Comparison of ENCODE assay signal across 1 cellular context in the genomic region with DNA sequence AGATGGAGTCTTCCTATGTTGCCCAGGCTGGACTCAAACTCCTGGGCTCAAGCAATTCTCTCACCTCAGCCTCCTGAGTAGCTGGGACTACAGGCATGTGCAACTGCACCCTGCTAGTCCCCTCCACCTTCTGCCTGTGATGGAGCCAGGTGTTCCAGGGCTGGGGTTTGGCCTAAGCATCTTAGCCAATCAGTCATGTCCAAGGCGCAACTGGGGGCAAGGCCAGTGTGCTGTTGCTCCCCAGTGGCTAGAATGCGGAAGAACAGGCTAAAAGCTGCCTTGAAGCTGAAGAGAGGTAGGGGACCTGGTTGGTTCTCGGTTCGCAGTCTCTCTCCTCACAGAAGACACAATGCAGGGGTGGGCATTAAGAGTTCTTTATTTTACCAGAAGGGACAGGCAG.
TF ChIP-seq lines count a peak whose summit lies in the region.

No MANE protein-coding gene starts in this region.

TF ChIP-seq in K562, 482 proteins besides CTCF, POLR2A, EP300 and RAD21 (continued from another document and continues in another):
- TF ChIP-seq, protein P1, sequence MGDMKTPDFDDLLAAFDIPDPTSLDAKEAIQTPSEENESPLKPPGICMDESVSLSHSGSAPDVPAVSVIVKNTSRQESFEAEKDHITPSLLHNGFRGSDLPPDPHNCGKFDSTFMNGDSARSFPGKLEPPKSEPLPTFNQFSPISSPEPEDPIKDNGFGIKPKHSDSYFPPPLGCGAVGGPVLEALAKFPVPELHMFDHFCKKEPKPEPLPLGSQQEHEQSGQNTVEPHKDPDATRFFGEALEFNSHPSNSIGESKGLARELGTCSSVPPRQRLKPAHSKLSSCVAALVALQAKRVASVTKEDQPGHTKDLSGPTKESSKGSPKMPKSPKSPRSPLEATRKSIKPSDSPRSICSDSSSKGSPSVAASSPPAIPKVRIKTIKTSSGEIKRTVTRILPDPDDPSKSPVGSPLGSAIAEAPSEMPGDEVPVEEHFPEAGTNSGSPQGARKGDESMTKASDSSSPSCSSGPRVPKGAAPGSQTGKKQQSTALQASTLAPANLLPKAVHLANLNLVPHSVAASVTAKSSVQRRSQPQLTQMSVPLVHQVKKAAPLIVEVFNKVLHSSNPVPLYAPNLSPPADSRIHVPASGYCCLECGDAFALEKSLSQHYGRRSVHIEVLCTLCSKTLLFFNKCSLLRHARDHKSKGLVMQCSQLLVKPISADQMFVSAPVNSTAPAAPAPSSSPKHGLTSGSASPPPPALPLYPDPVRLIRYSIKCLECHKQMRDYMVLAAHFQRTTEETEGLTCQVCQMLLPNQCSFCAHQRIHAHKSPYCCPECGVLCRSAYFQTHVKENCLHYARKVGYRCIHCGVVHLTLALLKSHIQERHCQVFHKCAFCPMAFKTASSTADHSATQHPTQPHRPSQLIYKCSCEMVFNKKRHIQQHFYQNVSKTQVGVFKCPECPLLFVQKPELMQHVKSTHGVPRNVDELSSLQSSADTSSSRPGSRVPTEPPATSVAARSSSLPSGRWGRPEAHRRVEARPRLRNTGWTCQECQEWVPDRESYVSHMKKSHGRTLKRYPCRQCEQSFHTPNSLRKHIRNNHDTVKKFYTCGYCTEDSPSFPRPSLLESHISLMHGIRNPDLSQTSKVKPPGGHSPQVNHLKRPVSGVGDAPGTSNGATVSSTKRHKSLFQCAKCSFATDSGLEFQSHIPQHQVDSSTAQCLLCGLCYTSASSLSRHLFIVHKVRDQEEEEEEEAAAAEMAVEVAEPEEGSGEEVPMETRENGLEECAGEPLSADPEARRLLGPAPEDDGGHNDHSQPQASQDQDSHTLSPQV (IDR thresholded peaks at IDR 0.05) = 0 out of 2 replicates have a peak, but pooled peaks have one; percentile 34
- TF ChIP-seq, protein P2, sequence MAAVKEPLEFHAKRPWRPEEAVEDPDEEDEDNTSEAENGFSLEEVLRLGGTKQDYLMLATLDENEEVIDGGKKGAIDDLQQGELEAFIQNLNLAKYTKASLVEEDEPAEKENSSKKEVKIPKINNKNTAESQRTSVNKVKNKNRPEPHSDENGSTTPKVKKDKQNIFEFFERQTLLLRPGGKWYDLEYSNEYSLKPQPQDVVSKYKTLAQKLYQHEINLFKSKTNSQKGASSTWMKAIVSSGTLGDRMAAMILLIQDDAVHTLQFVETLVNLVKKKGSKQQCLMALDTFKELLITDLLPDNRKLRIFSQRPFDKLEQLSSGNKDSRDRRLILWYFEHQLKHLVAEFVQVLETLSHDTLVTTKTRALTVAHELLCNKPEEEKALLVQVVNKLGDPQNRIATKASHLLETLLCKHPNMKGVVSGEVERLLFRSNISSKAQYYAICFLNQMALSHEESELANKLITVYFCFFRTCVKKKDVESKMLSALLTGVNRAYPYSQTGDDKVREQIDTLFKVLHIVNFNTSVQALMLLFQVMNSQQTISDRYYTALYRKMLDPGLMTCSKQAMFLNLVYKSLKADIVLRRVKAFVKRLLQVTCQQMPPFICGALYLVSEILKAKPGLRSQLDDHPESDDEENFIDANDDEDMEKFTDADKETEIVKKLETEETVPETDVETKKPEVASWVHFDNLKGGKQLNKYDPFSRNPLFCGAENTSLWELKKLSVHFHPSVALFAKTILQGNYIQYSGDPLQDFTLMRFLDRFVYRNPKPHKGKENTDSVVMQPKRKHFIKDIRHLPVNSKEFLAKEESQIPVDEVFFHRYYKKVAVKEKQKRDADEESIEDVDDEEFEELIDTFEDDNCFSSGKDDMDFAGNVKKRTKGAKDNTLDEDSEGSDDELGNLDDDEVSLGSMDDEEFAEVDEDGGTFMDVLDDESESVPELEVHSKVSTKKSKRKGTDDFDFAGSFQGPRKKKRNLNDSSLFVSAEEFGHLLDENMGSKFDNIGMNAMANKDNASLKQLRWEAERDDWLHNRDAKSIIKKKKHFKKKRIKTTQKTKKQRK (IDR thresholded peaks at IDR 0.05; ENCODE audit: borderline replicate concordance, low read depth, low read length) = no peak
- TF ChIP-seq GABPB1 (CRISPR knock-in tag; IDR thresholded peaks at IDR 0.05) (no peak), ZC3H4 (CRISPR knock-in tag; IDR thresholded peaks at IDR 0.05; ENCODE audit: borderline replicate concordance) (peak; percentile 41; the same call in 1 of the 2 replicates), ZNF384 (IDR thresholded peaks at IDR 0.05; ENCODE audit: low read depth, low read length) (peak; percentile 62), YY1 (IDR thresholded peaks at IDR 0.05; ENCODE audit: borderline replicate concordance in 1 of 3, control insufficient read depth in 1 of 3, extremely low read depth in 1 of 3, insufficient read depth in 3 of 3, insufficient read length in 1 of 3, insufficient replicate concordance in 2 of 3, low read depth in 1 of 3, low read length in 2 of 3) (no peak), STAG1 (CRISPR knock-in tag; IDR thresholded peaks at IDR 0.05; ENCODE audit: borderline replicate concordance) (peak; percentile 42; the same call in 1 of the 2 replicates), SMAD4 (CRISPR knock-in tag; conservative IDR thresholded peaks at IDR 0.05) (no peak), CBX8 (IDR thresholded peaks at IDR 0.05; ENCODE audit: borderline replicate concordance, extremely low read depth, low read depth, low read length, poor library complexity, severe bottlenecking) (no peak), RBM15 (IDR thresholded peaks at IDR 0.05; ENCODE audit: insufficient read depth, low read length) (no peak), MAZ (CRISPR knock-in tag; conservative IDR thresholded peaks at IDR 0.05 in 1 of 2, IDR thresholded peaks at IDR 0.05 in 1 of 2) (0 out of 4 replicates have a peak, but pooled peaks of 1 of the 2 experiments have one; percentile 17), TCF7 (IDR thresholded peaks at IDR 0.05; ENCODE audit: borderline replicate concordance) (no peak), ELF2 (CRISPR knock-in tag; IDR thresholded peaks at IDR 0.05) (no peak), FOXJ3 (CRISPR knock-in tag; IDR thresholded peaks at IDR 0.05) (no peak), NCOA4 (IDR thresholded peaks at IDR 0.05; ENCODE audit: partially characterized antibody) (no peak), RB1 (IDR thresholded peaks at IDR 0.05; ENCODE audit: low read depth) (peak; percentile 61), ATF7 (IDR thresholded peaks at IDR 0.05) (no peak), SMC3 (conservative IDR thresholded peaks at IDR 0.05; ENCODE audit: insufficient read depth, low read depth, low read length) (peak; percentile 80), MEIS2 (IDR thresholded peaks at IDR 0.05; ENCODE audit: partially characterized antibody) (peak; percentile 72), DMBX1 (CRISPR knock-in tag; IDR thresholded peaks at IDR 0.05; ENCODE audit: borderline replicate concordance) (peak; percentile 58; the same call in 1 of the 2 replicates), HDGF (IDR thresholded peaks at IDR 0.05) (peak; percentile 60; the same call in 1 of the 2 replicates), DPF2 (IDR thresholded peaks at IDR 0.05) (0 out of 2 replicates have a peak, but pooled peaks have one; percentile 16), TEAD4 (IDR thresholded peaks at IDR 0.05; ENCODE audit: low read length) (peak; percentile 82), TEAD4 (CRISPR knock-in tag; IDR thresholded peaks at IDR 0.05; ENCODE audit: borderline replicate concordance) (no peak)
- TF ChIP-seq, protein P3, sequence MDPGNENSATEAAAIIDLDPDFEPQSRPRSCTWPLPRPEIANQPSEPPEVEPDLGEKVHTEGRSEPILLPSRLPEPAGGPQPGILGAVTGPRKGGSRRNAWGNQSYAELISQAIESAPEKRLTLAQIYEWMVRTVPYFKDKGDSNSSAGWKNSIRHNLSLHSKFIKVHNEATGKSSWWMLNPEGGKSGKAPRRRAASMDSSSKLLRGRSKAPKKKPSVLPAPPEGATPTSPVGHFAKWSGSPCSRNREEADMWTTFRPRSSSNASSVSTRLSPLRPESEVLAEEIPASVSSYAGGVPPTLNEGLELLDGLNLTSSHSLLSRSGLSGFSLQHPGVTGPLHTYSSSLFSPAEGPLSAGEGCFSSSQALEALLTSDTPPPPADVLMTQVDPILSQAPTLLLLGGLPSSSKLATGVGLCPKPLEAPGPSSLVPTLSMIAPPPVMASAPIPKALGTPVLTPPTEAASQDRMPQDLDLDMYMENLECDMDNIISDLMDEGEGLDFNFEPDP (CRISPR knock-in tag; IDR thresholded peaks at IDR 0.05) = no peak
- TF ChIP-seq, protein P4, sequence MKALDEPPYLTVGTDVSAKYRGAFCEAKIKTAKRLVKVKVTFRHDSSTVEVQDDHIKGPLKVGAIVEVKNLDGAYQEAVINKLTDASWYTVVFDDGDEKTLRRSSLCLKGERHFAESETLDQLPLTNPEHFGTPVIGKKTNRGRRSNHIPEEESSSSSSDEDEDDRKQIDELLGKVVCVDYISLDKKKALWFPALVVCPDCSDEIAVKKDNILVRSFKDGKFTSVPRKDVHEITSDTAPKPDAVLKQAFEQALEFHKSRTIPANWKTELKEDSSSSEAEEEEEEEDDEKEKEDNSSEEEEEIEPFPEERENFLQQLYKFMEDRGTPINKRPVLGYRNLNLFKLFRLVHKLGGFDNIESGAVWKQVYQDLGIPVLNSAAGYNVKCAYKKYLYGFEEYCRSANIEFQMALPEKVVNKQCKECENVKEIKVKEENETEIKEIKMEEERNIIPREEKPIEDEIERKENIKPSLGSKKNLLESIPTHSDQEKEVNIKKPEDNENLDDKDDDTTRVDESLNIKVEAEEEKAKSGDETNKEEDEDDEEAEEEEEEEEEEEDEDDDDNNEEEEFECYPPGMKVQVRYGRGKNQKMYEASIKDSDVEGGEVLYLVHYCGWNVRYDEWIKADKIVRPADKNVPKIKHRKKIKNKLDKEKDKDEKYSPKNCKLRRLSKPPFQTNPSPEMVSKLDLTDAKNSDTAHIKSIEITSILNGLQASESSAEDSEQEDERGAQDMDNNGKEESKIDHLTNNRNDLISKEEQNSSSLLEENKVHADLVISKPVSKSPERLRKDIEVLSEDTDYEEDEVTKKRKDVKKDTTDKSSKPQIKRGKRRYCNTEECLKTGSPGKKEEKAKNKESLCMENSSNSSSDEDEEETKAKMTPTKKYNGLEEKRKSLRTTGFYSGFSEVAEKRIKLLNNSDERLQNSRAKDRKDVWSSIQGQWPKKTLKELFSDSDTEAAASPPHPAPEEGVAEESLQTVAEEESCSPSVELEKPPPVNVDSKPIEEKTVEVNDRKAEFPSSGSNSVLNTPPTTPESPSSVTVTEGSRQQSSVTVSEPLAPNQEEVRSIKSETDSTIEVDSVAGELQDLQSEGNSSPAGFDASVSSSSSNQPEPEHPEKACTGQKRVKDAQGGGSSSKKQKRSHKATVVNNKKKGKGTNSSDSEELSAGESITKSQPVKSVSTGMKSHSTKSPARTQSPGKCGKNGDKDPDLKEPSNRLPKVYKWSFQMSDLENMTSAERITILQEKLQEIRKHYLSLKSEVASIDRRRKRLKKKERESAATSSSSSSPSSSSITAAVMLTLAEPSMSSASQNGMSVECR (CRISPR knock-in tag; IDR thresholded peaks at IDR 0.05) = no peak
- TF ChIP-seq, protein P5, sequence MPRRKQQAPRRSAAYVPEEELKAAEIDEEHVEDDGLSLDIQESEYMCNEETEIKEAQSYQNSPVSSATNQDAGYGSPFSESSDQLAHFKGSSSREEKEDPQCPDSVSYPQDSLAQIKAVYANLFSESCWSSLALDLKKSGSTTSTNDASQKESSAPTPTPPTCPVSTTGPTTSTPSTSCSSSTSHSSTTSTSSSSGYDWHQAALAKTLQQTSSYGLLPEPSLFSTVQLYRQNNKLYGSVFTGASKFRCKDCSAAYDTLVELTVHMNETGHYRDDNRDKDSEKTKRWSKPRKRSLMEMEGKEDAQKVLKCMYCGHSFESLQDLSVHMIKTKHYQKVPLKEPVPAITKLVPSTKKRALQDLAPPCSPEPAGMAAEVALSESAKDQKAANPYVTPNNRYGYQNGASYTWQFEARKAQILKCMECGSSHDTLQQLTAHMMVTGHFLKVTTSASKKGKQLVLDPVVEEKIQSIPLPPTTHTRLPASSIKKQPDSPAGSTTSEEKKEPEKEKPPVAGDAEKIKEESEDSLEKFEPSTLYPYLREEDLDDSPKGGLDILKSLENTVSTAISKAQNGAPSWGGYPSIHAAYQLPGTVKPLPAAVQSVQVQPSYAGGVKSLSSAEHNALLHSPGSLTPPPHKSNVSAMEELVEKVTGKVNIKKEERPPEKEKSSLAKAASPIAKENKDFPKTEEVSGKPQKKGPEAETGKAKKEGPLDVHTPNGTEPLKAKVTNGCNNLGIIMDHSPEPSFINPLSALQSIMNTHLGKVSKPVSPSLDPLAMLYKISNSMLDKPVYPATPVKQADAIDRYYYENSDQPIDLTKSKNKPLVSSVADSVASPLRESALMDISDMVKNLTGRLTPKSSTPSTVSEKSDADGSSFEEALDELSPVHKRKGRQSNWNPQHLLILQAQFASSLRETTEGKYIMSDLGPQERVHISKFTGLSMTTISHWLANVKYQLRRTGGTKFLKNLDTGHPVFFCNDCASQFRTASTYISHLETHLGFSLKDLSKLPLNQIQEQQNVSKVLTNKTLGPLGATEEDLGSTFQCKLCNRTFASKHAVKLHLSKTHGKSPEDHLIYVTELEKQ (CRISPR knock-in tag; IDR thresholded peaks at IDR 0.05) = no peak
- TF ChIP-seq, protein P6, sequence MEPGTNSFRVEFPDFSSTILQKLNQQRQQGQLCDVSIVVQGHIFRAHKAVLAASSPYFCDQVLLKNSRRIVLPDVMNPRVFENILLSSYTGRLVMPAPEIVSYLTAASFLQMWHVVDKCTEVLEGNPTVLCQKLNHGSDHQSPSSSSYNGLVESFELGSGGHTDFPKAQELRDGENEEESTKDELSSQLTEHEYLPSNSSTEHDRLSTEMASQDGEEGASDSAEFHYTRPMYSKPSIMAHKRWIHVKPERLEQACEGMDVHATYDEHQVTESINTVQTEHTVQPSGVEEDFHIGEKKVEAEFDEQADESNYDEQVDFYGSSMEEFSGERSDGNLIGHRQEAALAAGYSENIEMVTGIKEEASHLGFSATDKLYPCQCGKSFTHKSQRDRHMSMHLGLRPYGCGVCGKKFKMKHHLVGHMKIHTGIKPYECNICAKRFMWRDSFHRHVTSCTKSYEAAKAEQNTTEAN (CRISPR knock-in tag; IDR thresholded peaks at IDR 0.05) = no peak
- TF ChIP-seq, protein P7, sequence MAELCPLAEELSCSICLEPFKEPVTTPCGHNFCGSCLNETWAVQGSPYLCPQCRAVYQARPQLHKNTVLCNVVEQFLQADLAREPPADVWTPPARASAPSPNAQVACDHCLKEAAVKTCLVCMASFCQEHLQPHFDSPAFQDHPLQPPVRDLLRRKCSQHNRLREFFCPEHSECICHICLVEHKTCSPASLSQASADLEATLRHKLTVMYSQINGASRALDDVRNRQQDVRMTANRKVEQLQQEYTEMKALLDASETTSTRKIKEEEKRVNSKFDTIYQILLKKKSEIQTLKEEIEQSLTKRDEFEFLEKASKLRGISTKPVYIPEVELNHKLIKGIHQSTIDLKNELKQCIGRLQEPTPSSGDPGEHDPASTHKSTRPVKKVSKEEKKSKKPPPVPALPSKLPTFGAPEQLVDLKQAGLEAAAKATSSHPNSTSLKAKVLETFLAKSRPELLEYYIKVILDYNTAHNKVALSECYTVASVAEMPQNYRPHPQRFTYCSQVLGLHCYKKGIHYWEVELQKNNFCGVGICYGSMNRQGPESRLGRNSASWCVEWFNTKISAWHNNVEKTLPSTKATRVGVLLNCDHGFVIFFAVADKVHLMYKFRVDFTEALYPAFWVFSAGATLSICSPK (IDR thresholded peaks at IDR 0.05; ENCODE audit: borderline replicate concordance) = no peak
- TF ChIP-seq, protein P8, sequence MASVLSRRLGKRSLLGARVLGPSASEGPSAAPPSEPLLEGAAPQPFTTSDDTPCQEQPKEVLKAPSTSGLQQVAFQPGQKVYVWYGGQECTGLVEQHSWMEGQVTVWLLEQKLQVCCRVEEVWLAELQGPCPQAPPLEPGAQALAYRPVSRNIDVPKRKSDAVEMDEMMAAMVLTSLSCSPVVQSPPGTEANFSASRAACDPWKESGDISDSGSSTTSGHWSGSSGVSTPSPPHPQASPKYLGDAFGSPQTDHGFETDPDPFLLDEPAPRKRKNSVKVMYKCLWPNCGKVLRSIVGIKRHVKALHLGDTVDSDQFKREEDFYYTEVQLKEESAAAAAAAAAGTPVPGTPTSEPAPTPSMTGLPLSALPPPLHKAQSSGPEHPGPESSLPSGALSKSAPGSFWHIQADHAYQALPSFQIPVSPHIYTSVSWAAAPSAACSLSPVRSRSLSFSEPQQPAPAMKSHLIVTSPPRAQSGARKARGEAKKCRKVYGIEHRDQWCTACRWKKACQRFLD (CRISPR knock-in tag; IDR thresholded peaks at IDR 0.05) = no peak
- TF ChIP-seq, protein P9, sequence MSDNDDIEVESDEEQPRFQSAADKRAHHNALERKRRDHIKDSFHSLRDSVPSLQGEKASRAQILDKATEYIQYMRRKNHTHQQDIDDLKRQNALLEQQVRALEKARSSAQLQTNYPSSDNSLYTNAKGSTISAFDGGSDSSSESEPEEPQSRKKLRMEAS (CRISPR knock-in tag; IDR thresholded peaks at IDR 0.05) = no peak
